ENCODE assay signal across 13 cellular contexts in the genomic region with DNA sequence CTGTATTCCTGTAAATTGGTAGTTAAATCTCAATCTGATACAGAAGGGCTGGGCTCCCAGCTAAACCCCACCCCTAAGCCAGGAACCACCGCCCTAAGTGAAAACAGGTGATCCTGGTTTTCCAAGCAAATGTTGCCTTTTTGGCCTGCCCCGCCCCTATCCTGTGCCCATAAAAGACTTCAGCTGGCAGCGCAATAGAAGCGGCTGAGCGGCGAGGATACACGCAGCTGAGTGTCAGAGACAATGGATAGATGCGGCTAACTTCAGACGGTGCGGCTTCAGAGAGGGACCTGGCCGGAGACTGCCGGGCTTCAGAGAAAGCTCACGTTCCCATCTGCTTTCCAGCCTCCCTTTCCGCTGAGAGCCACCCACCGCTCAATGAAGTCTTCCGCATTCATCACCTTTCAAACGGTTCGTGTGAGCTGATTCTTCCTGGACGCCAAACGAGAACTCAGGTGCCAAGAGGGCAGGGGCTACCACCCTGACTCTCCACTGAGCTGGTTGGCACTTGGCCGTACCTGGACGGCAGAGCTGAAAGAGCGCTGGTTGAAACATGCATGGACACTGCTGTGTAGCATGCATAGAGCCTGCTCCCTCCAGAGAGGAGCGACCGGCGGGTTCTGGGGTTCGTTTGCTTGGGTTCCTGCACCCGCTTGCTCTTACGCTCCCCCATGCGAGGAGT. TPM values are rescaled to one million over a fixed set of nuclear protein-coding genes. Genes with fewer than 3 reads are reported as not detected.
DNase-seq lines count a peak whose midpoint lies in the region.
"Had no signal": no experiment of that assay in that cellular context is flagged by ENCODE, and none has a peak within 500 bp of the region (broad histone marks: within the 10 kb centered on the region; RNA-seq: fewer than 3 reads in every experiment).

No MANE protein-coding gene starts in this region.

- peak overlapping the region; percentile 76 for H3K4me2 ChIP-seq in skeletal muscle satellite cell (ENCODE audit: low read length)

- H3K36me3 ChIP-seq in iPS-20b (ENCODE audit: insufficient read depth, low read depth, low read length): no peaks in the 10 kb centered on the region
- H3K36me3 ChIP-seq in skeletal muscle satellite cell (ENCODE audit: insufficient read depth, low read length): no peaks in the 10 kb centered on the region

- no peaks in the 10 kb centered on the region for H3K4me1 ChIP-seq in iPS-20b (ENCODE audit: insufficient read depth, low read length)
- H3K4me1 ChIP-seq in skeletal muscle satellite cell (ENCODE audit: control insufficient read depth, insufficient read depth, low read length): peaks cover 6% of the 10 kb centered on the region

- H3K9me3 ChIP-seq in iPS-20b (ENCODE audit: insufficient read depth, low read depth, low read length) (no peaks in the 10 kb centered on the region), skeletal muscle satellite cell (replicated peaks; ENCODE audit: low read length) (no peaks in the 10 kb centered on the region)

- DNase-seq in NCI-H1092 treated with DMSO at 0.1 percent for 48 hours (lab: John Stamatoyannopoulos, UW) (peak; percentile 7), NCI-H1092 (lab: John Stamatoyannopoulos, UW) (no peak), SW480 (ENCODE audit: low spot score) (peak; percentile 62), GM19240 (ENCODE audit: insufficient read length, low spot score) (no peak), NCI-H1436 (lab: John Stamatoyannopoulos, UW) (no peak), RPMI8226 (no peak)
- DNase-seq: activated CD8-positive, alpha-beta T cell treated with anti-CD3 and anti-CD28 coated beads for 36 hours; islet precursor cell; occipital lobe; T-helper 1 cell had no signal

- H3K9ac ChIP-seq in iPS-20b (ENCODE audit: low read depth, low read length) (no peak overlapping the region), skeletal muscle satellite cell (ENCODE audit: low read depth, low read length) (no peak overlapping the region)

- no peaks in the 10 kb centered on the region for H3K27me3 ChIP-seq in iPS-20b (ENCODE audit: insufficient read depth, low read length)
- H3K27me3 ChIP-seq in skeletal muscle satellite cell (ENCODE audit: control insufficient read depth, insufficient read depth, low read length): peaks cover 11% of the 10 kb centered on the region

- no peak overlapping the region for H3K27ac ChIP-seq in iPS-20b (ENCODE audit: low read length)

- H3K4me3 ChIP-seq in iPS-20b (ENCODE audit: low read length): peak overlapping the region; percentile 26; the same call in 1 of the 2 replicates
- H3K4me3 ChIP-seq in skeletal muscle satellite cell (ENCODE audit: low read length): peak overlapping the region; percentile 10
- H3K4me3 ChIP-seq: K562 had no signal

RNA-seq across cellular contexts. Expression of gene POLE4, which starts 49.5 kb away (rescaled TPM):
- 15.2 and 18.8 TPM in 2 replicates for total RNA-seq in skeletal muscle satellite cell (2012; rRNA removed)

Comparison
In these comparisons a context has a peak if more than half of its experiments do, and no peak if none do; other contexts are left out.
1. DNase-seq: peak in NCI-H1092 treated with DMSO at 0.1 percent for 48 hours (single experiment) and SW480 (single experiment); none in NCI-H1092 (single experiment), GM19240 (single experiment), NCI-H1436 (single experiment) and RPMI8226 (single experiment).